ENCODE assay signal across 8 cellular contexts in the genomic region with DNA sequence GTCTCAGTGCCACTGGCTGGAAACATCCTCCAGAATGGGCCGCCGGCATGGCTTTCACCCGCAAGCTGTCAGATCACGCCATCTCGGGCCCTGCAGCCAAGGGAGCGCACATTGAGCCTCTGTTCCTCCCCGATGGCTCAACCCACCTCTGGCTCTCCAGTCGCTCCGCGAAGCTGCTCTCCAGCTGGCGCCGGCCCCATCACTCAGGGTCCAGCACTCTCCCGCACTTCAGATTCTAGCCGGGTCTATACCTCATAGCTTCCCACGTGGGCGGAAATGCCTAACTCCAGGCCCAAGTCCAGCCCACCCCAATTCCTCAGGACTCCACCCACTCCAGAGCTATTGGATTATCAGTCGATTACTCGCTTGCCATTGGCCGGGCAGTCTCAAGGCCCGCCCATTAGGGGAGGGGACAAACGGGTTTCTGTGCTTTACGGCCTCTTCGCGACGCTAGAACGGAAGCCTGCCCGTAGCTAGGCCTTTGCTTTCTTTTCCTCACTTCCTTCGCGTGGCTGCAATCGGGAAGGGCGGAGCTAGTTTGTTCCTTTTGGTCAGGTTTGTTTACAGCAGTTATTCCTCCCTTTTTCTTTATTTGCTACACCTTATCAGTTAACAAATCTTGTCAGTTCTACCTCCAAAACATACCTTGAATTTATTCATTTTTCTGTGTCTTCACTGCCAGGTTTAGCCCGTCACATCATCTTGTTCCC. TPM values are rescaled to one million over a fixed set of nuclear protein-coding genes. Genes with fewer than 3 reads are reported as not detected.
DNase-seq lines count a peak whose midpoint lies in the region; TF ChIP-seq lines count a peak whose summit lies in the region.

A gene with protein sequence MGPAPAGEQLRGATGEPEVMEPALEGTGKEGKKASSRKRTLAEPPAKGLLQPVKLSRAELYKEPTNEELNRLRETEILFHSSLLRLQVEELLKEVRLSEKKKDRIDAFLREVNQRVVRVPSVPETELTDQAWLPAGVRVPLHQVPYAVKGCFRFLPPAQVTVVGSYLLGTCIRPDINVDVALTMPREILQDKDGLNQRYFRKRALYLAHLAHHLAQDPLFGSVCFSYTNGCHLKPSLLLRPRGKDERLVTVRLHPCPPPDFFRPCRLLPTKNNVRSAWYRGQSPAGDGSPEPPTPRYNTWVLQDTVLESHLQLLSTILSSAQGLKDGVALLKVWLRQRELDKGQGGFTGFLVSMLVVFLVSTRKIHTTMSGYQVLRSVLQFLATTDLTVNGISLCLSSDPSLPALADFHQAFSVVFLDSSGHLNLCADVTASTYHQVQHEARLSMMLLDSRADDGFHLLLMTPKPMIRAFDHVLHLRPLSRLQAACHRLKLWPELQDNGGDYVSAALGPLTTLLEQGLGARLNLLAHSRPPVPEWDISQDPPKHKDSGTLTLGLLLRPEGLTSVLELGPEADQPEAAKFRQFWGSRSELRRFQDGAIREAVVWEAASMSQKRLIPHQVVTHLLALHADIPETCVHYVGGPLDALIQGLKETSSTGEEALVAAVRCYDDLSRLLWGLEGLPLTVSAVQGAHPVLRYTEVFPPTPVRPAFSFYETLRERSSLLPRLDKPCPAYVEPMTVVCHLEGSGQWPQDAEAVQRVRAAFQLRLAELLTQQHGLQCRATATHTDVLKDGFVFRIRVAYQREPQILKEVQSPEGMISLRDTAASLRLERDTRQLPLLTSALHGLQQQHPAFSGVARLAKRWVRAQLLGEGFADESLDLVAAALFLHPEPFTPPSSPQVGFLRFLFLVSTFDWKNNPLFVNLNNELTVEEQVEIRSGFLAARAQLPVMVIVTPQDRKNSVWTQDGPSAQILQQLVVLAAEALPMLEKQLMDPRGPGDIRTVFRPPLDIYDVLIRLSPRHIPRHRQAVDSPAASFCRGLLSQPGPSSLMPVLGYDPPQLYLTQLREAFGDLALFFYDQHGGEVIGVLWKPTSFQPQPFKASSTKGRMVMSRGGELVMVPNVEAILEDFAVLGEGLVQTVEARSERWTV (minus strand): TSS at position 282 of the 710 bp plus-strand sequence. CDS start 82 bp downstream, at position 200.

- H3K9me3 Mint-ChIP-seq in activated naive CD4-positive, alpha-beta T cell treated with anti-CD3 and anti-CD28 coated beads for 36 hours = no peaks in the 10 kb centered on the region

- H3K27ac ChIP-seq in subcutaneous abdominal adipose tissue (ENCODE audit: low read depth, low read length) = peak within 1 kb of the TSS; percentile 67

- intact Hi-C loops in activated naive CD4-positive, alpha-beta T cell treated with anti-CD3 and anti-CD28 coated beads for 36 hours (cut with micrococcal nuclease) = loop anchor here (1.0 to 10.0 kb wide), 11 partner anchors 15 to 654 kb away; partner anchors contain the start of genes BAG1, DCAF12, DNAJA1 and NFX1

- H3K4me3 Mint-ChIP-seq in activated naive CD4-positive, alpha-beta T cell treated with anti-CD3 and anti-CD28 coated beads for 36 hours = peak within 1 kb of the TSS; percentile 95

- H3K9ac ChIP-seq in subcutaneous abdominal adipose tissue (ENCODE audit: low read length in 5 of 5) = peak within 1 kb of the TSS; percentile 71 to 94 (median 92)

- H3K4me3 ChIP-seq in HFF-Myc (replicated peaks; ENCODE audit: low read depth, low read length) (peak within 1 kb of the TSS; percentile 88), neuron (ENCODE audit: low read length) (peak within 1 kb of the TSS; percentile 92), subcutaneous abdominal adipose tissue (ENCODE audit: low read depth in 1 of 5, low read length in 5 of 5) (peak within 1 kb of the TSS; percentile 86 to 98 (median 96))

- peaks cover 29% of the 10 kb centered on the region for H3K36me3 ChIP-seq in neuron (ENCODE audit: insufficient read depth, low read length)
- peaks cover 5 to 32% (median 26%) of the 10 kb centered on the region in 5 donors for H3K36me3 ChIP-seq in subcutaneous abdominal adipose tissue (ENCODE audit: control insufficient read depth in 5 of 5, insufficient read depth in 5 of 5, low read length in 5 of 5)

- H3K9me3 ChIP-seq in neuron (ENCODE audit: low read length) (no peaks in the 10 kb centered on the region), subcutaneous abdominal adipose tissue (ENCODE audit: control insufficient read depth in 5 of 5, low read length in 5 of 5) (no peaks in the 10 kb centered on the region)

- peak within 1 kb of the TSS; percentile 66 for H2AFZ ChIP-seq in neuron (ENCODE audit: low read depth, low read length)

- DNase-seq in GM03348 (ENCODE audit: low spot score) (peak; percentile 98), HFF-Myc (ENCODE audit: extremely low read depth, low read depth) (peak; percentile 96), NAMALWA (ENCODE audit: low spot score) (peak; percentile 100), SK-N-DZ (ENCODE audit: low spot score) (peak; percentile 99), foreskin melanocyte (peak; percentile 98)
- peak; percentile 99 for DNase-seq in activated naive CD4-positive, alpha-beta T cell treated with anti-CD3 and anti-CD28 coated beads for 36 hours

- H3K4me1 Mint-ChIP-seq in activated naive CD4-positive, alpha-beta T cell treated with anti-CD3 and anti-CD28 coated beads for 36 hours (ENCODE audit: low read depth) = peaks cover 29% of the 10 kb centered on the region

- peaks cover 23% of the 10 kb centered on the region for H3K36me3 Mint-ChIP-seq in activated naive CD4-positive, alpha-beta T cell treated with anti-CD3 and anti-CD28 coated beads for 36 hours (ENCODE audit: low read depth)

- CTCF ChIA-PET in activated naive CD4-positive, alpha-beta T cell treated with anti-CD3 and anti-CD28 coated beads for 36 hours (lab: Charles Lee) = interaction anchor here (0.6 to 4.8 kb wide), 14 partner anchors 8 to 206 kb away, joined by 3 to 23 read pairs (median 6); partner anchors contain the start of genes AQP3 and AQP7

- TF ChIP-seq CTCF in HFF-Myc (IDR thresholded peaks at IDR 0.05; ENCODE audit: low read depth, low read length, missing control alignments) = no peak

- H3K4me1 ChIP-seq in neuron (ENCODE audit: insufficient read depth, low read length) = peaks cover 18% of the 10 kb centered on the region
- peaks cover 4 to 26% (median 23%) of the 10 kb centered on the region in 5 donors for H3K4me1 ChIP-seq in subcutaneous abdominal adipose tissue (ENCODE audit: control insufficient read depth in 5 of 5, insufficient read depth in 5 of 5, low read length in 5 of 5)

- no peaks in the 10 kb centered on the region for H3K27me3 Mint-ChIP-seq in activated naive CD4-positive, alpha-beta T cell treated with anti-CD3 and anti-CD28 coated beads for 36 hours (ENCODE audit: low read depth)

- H3K27me3 ChIP-seq in neuron (ENCODE audit: insufficient read depth, low read length) (no peaks in the 10 kb centered on the region), subcutaneous abdominal adipose tissue (ENCODE audit: control insufficient read depth in 5 of 5, insufficient read depth in 4 of 5, low read length in 5 of 5) (no peaks in the 10 kb centered on the region)

- H3K27ac Mint-ChIP-seq in activated naive CD4-positive, alpha-beta T cell treated with anti-CD3 and anti-CD28 coated beads for 36 hours = peak within 1 kb of the TSS; percentile 93

RNA-seq across cellular contexts. Expression of the gene that starts here (rescaled TPM):
- polyA plus RNA-seq in SK-N-DZ (2014; cell fraction: cytosol; rRNA removed) = 43.0 and 43.5 TPM in 2 replicates
- 85.6 and 85.8 TPM in 2 replicates for polyA plus RNA-seq in SK-N-DZ (2014; cell fraction: nucleus; rRNA removed)
- total RNA-seq in activated naive CD4-positive, alpha-beta T cell treated with anti-CD3 and anti-CD28 coated beads for 36 hours = 10 to 100 TPM; 38.2 to 38.6 TPM

Comparison
In these comparisons a context has a peak if more than half of its experiments do, and no peak if none do; other contexts are left out.
1. Peak in every context shown above with its lines: DNase-seq, H3K4me3 ChIP-seq and H3K27ac ChIP-seq.